In the genomic region with DNA sequence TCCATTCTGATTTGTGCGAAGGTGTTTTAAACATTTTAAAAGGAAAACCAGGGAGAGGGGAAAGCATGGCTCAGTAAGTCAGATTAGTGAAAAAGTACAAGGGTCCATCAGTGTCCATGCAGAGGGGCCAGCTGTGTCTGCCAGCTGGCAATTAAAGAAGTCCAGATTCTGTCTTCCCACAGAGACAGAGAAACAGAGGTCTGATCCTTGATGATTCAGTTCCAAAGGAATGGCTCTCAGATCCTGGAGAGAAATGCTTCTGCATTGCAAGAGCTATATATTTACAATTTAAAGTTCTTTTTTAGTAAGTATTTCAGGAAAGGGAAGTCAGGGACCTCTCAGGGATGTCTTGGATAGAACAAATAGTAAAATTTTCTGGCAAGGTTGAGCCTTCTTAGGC, we compare ENCODE assay signal across 21 cellular contexts. TPM values are rescaled to one million over a fixed set of nuclear protein-coding genes. Genes with fewer than 3 reads are reported as not detected.
DNase-seq lines count a peak whose midpoint lies in the region; TF ChIP-seq lines count a peak whose summit lies in the region.
"Had no signal": no experiment of that assay in that cellular context is flagged by ENCODE, and none has a peak within 500 bp of the region (broad histone marks: within the 10 kb centered on the region; RNA-seq: fewer than 3 reads in every experiment).

No MANE protein-coding gene starts in this region.

- WGBS in adrenal gland, 4 donors = 95 to 100% (median 100%) methylated on average over 1 of the region's 1 CpG
- 90 to 91% methylated on average over 1 of the region's 1 CpG for WGBS in endodermal cell (ENCODE audit: insufficient coverage in 1 of 2, insufficient read length in 1 of 2), 2 experiments

- H3K27ac Mint-ChIP-seq in nephron = peak overlapping the region in 2 of 3 experiments; percentile 16 to 74
- no peak overlapping the region for H3K27ac Mint-ChIP-seq in type B pancreatic cell
- H3K27ac Mint-ChIP-seq in endodermal cell = no peak overlapping the region
- H3K27ac Mint-ChIP-seq: activated CD8-positive, alpha-beta memory T cell treated with anti-CD3 and anti-CD28 coated beads, Interleukin-2, amount 10 ng/mL, durations not matched to agents 7 days and 5 days; nephron progenitor cell; T-helper 2 cell treated with Interferon-gamma antibody and Interleukin-4, amounts not matched to agents 5 μg/mL and 100 μg/mL, for 36 hours had no signal

- H3K27me3 Mint-ChIP-seq in nephron (ENCODE audit: low read depth) = no peaks in the 10 kb centered on the region
- H3K27me3 Mint-ChIP-seq in type B pancreatic cell = peaks cover 4% of the 10 kb centered on the region
- peaks cover 64% of the 10 kb centered on the region for H3K27me3 Mint-ChIP-seq in endodermal cell (ENCODE audit: insufficient read depth)

- H3K79me2 ChIP-seq in fibroblast of lung (ENCODE audit: control insufficient read depth, insufficient read depth, low read length) = no peaks in the 10 kb centered on the region

- no peak overlapping the region for H2AFZ ChIP-seq in fibroblast of lung (ENCODE audit: low read length)

- H3K9me3 Mint-ChIP-seq in nephron (no peaks in the 10 kb centered on the region), type B pancreatic cell (no peaks in the 10 kb centered on the region), endodermal cell (peaks cover 2% of the 10 kb centered on the region)
- H3K9me3 Mint-ChIP-seq: T-helper 2 cell treated with Interferon-gamma antibody and Interleukin-4, amounts not matched to agents 5 μg/mL and 100 μg/mL, for 36 hours had no signal

- H3K9ac ChIP-seq in fibroblast of lung (ENCODE audit: insufficient read depth, low read length) (no peak overlapping the region), endodermal cell (ENCODE audit: extremely low read depth, low read length, poor library complexity, severe bottlenecking) (no peak overlapping the region)
- H3K9ac ChIP-seq: BLaER1 had no signal

- no peak overlapping the region for H3K4me2 ChIP-seq in fibroblast of lung (ENCODE audit: extremely low read depth, insufficient read depth, low read length)
- H3K4me2 ChIP-seq: BLaER1 had no signal

- H3K9me3 ChIP-seq in fibroblast of lung (ENCODE audit: control insufficient read depth, insufficient read depth, low read depth, low read length) (no peaks in the 10 kb centered on the region), tibial artery (no peaks in the 10 kb centered on the region), adrenal gland (replicated peaks in 1 of 3) (no peaks in the 10 kb centered on the region), endodermal cell (ENCODE audit: control insufficient read depth, low read length) (peaks cover 7% of the 10 kb centered on the region)
- H3K9me3 ChIP-seq: BLaER1, body of pancreas, lower lobe of right lung, SJSA1, stomach had no signal

- H3K36me3 Mint-ChIP-seq in nephron (ENCODE audit: low read depth) (no peaks in the 10 kb centered on the region), type B pancreatic cell (no peaks in the 10 kb centered on the region), endodermal cell (ENCODE audit: low read depth) (no peaks in the 10 kb centered on the region)
- H3K36me3 Mint-ChIP-seq: activated CD8-positive, alpha-beta memory T cell treated with anti-CD3 and anti-CD28 coated beads, Interleukin-2, amount 10 ng/mL, durations not matched to agents 7 days and 5 days had no signal

- TF ChIP-seq CTCF in fibroblast of lung (conservative IDR thresholded peaks at IDR 0.05 in 1 of 2, IDR thresholded peaks at IDR 0.05 in 1 of 2; ENCODE audit: low read depth in 1 of 2, low read length in 2 of 2) (no peak), nephron (IDR thresholded peaks at IDR 0.05; ENCODE audit: unreplicated experiment in 3 of 3) (no peak), tibial artery (IDR thresholded peaks at IDR 0.05) (no peak), adrenal gland (IDR thresholded peaks at IDR 0.05) (no peak), type B pancreatic cell (conservative IDR thresholded peaks at IDR 0.05) (no peak), endodermal cell (conservative IDR thresholded peaks at IDR 0.05) (no peak)

- H3K27me3 ChIP-seq in fibroblast of lung (ENCODE audit: control insufficient read depth, insufficient read depth, low read length) = no peaks in the 10 kb centered on the region
- peaks cover 0 to 3% of the 10 kb centered on the region in 2 donors for H3K27me3 ChIP-seq in tibial artery
- peaks cover 5% of the 10 kb centered on the region for H3K27me3 ChIP-seq in adrenal gland
- peaks cover 53% of the 10 kb centered on the region for H3K27me3 ChIP-seq in endodermal cell (ENCODE audit: control insufficient read depth, insufficient read depth, low read length, poor library complexity, severe bottlenecking)
- H3K27me3 ChIP-seq: BLaER1, body of pancreas, SJSA1, stomach had no signal

- intact Hi-C loops in tibial artery (cut with DNase I; ENCODE audit: low total_unique reads) (no loop called here), adrenal gland (cut with DNase I) (no loop called here)

- H3K36me3 ChIP-seq in fibroblast of lung (ENCODE audit: control insufficient read depth, insufficient read depth, low read length) (no peaks in the 10 kb centered on the region), tibial artery (no peaks in the 10 kb centered on the region), adrenal gland (replicated peaks in 1 of 2) (no peaks in the 10 kb centered on the region), endodermal cell (ENCODE audit: control insufficient read depth, insufficient read depth, low read length) (no peaks in the 10 kb centered on the region)
- H3K36me3 ChIP-seq: BLaER1, lower lobe of right lung, SJSA1, stomach had no signal

- DNase-seq in AG20443 (ENCODE audit: low spot score) = peak; percentile 35
- peak; percentile 17 for DNase-seq in NCI-H82 treated with DMSO at 0.1 percent for 48 hours (lab: John Stamatoyannopoulos, UW; ENCODE audit: unreplicated experiment)
- DNase-seq in fibroblast of lung (ENCODE audit: low read depth in 2 of 2) = peak; percentile 22 to 79
- DNase-seq in tibial artery = no peak
- DNase-seq in adrenal gland = no peak
- DNase-seq in type B pancreatic cell (ENCODE audit: extremely low spot score, unreplicated experiment) = no peak
- DNase-seq in endodermal cell = no peak
- DNase-seq: activated CD4-positive, CD25-positive, alpha-beta regulatory T cell treated with anti-CD3 and anti-CD28 coated beads, Interleukin-2, amount 50 U/mL, for 72 hours; activated CD8-positive, alpha-beta memory T cell treated with anti-CD3 and anti-CD28 coated beads, Interleukin-2, amount 10 ng/mL, durations not matched to agents 7 days and 5 days; activated effector memory CD4-positive, alpha-beta T cell treated with anti-CD3 and anti-CD28 coated beads, Interleukin-2, amount 50 U/mL, for 16 hours; body of pancreas; H7; lower lobe of right lung; NCI-H2029; NCI-H510A treated with DMSO at 0.1 percent for 48 hours; nephron progenitor cell; stomach had no signal

- H3K4me3 ChIP-seq in fibroblast of lung (replicated peaks in 1 of 4; ENCODE audit: control extremely low read depth in 1 of 4, insufficient read depth in 1 of 4, low read depth in 3 of 4, low read length in 4 of 4) = no peak overlapping the region
- no peak overlapping the region for H3K4me3 ChIP-seq in tibial artery
- no peak overlapping the region for H3K4me3 ChIP-seq in adrenal gland
- no peak overlapping the region for H3K4me3 ChIP-seq in endodermal cell (ENCODE audit: low read length)
- H3K4me3 ChIP-seq: BLaER1, body of pancreas, lower lobe of right lung, SJSA1, stomach had no signal

- H3K4me3 Mint-ChIP-seq in nephron = no peak overlapping the region
- no peak overlapping the region for H3K4me3 Mint-ChIP-seq in type B pancreatic cell
- H3K4me3 Mint-ChIP-seq in endodermal cell = no peak overlapping the region
- H3K4me3 Mint-ChIP-seq: activated CD8-positive, alpha-beta memory T cell treated with anti-CD3 and anti-CD28 coated beads, Interleukin-2, amount 10 ng/mL, durations not matched to agents 7 days and 5 days; nephron progenitor cell; T-helper 2 cell treated with Interferon-gamma antibody and Interleukin-4, amounts not matched to agents 5 μg/mL and 100 μg/mL, for 36 hours had no signal

- H3K4me1 Mint-ChIP-seq in nephron (peaks cover 34% of the 10 kb centered on the region), type B pancreatic cell (ENCODE audit: unreplicated experiment) (no peaks in the 10 kb centered on the region), endodermal cell (peaks cover 26% of the 10 kb centered on the region)
- H3K4me1 Mint-ChIP-seq: nephron progenitor cell had no signal

- H3K4me1 ChIP-seq in fibroblast of lung (ENCODE audit: control insufficient read depth, extremely low read depth, insufficient read depth, low read length) = peaks cover 7% of the 10 kb centered on the region
- H3K4me1 ChIP-seq in tibial artery = no peaks in the 10 kb centered on the region
- no peaks in the 10 kb centered on the region for H3K4me1 ChIP-seq in adrenal gland (replicated peaks in 1 of 2)
- H3K4me1 ChIP-seq in endodermal cell (ENCODE audit: control insufficient read depth, insufficient read depth, low read length) = peaks cover 4% of the 10 kb centered on the region
- H3K4me1 ChIP-seq: body of pancreas, lower lobe of right lung, SJSA1, stomach had no signal

- H4K20me1 ChIP-seq in fibroblast of lung (ENCODE audit: control insufficient read depth, extremely low read depth, insufficient read depth, low read length) = no peaks in the 10 kb centered on the region
- H4K20me1 ChIP-seq: BLaER1 had no signal

- no peak for TF ChIP-seq POLR2A in adrenal gland (IDR thresholded peaks at IDR 0.05)

- H3K27ac ChIP-seq in fibroblast of lung (ENCODE audit: insufficient read depth, low read length) (no peak overlapping the region), tibial artery (no peak overlapping the region), adrenal gland (no peak overlapping the region), endodermal cell (ENCODE audit: low read depth, low read length) (no peak overlapping the region)
- H3K27ac ChIP-seq: BLaER1, body of pancreas, lower lobe of right lung, SJSA1, stomach had no signal

RNA-seq across cellular contexts. Expression of gene HSD17B2, which starts 56.2 kb away (rescaled TPM):
- 0.33 TPM in 1 of 2 replicates, not detected in the other for total RNA-seq in fibroblast of lung
- 1.6 and 8.0 TPM in 2 replicates for polyA plus RNA-seq in fibroblast of lung
- 0.89 and 7.2 TPM in 2 replicates for polyA plus RNA-seq in fibroblast of lung (2012)
- polyA minus RNA-seq in fibroblast of lung (ENCODE audit: low replicate concordance) = 3.9 and 35.3 TPM in 2 replicates
- total RNA-seq in adrenal gland = not detected
- under 1 TPM in 2 of 3 donors, not detected in 1; 0.10 to 0.16 TPM for polyA plus RNA-seq in adrenal gland
- 6.8 and 17.8 TPM in 2 replicates for total RNA-seq in type B pancreatic cell (ENCODE audit: low replicate concordance)
- not detected for total RNA-seq in endodermal cell
- not detected for polyA plus RNA-seq in endodermal cell (2013, experiment 1 of 2)
- not detected for polyA plus RNA-seq in endodermal cell (2013, experiment 2 of 2)
- total RNA-seq: activated CD8-positive, alpha-beta memory T cell treated with anti-CD3 and anti-CD28 coated beads, Interleukin-2, amount 10 ng/mL, durations not matched to agents 7 days and 5 days; H7 had no signal

Comparison
In these comparisons a context has a peak if more than half of its experiments do, and no peak if none do; other contexts are left out.
1. DNase-seq: peak in AG20443 (single experiment), NCI-H82 treated with DMSO at 0.1 percent for 48 hours (single experiment) and fibroblast of lung (2 of 2); none in tibial artery (0 of 2), adrenal gland (0 of 7), type B pancreatic cell (single experiment) and endodermal cell (single experiment).
2. H3K27ac Mint-ChIP-seq: peak in nephron (2 of 3); none in type B pancreatic cell (single experiment) and endodermal cell (single experiment).